7 cellular contexts compared by ENCODE assay signal in the genomic region with DNA sequence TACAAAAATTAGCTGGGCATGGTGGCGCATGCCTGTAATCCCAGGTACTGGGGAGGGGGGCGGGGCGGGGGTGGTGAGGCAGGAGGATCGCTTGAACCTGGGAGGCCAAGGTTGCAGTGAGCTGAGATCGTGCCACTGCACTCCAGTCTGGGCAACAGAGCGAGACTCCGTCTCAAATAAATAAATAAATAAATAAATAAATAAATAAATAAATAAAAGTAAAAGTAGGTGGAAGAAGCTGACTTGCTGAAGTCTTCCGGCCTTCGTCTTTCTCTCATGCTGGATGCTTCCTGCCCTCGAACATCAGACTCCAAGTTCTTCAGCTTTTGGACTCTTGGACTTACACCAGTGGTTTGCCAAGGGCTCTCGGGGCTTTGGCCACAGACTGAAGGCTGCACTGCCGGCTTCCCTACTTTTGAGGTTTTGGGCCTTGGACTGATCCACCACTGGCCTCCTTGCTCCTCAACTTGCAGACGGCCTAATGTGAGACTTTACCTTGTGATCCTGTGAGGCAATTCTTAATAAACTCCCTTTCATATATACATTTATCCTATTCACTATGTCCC. TPM values are rescaled to one million over a fixed set of nuclear protein-coding genes. Genes with fewer than 3 reads are reported as not detected.
A peak's percentile ranks its signal among the peaks of the same experiment; 100 is the strongest.
DNase-seq lines count a peak whose midpoint lies in the region; ATAC-seq and TF ChIP-seq lines count a peak whose summit lies in the region.
"Not testable (repeated sequence)": the region's sequence is repeated elsewhere in the genome, so short reads cannot be mapped to it uniquely, and the experiment has no call there.
"Had no signal": no experiment of that assay in that cellular context is flagged by ENCODE, and none has a peak within 500 bp of the region (broad histone marks: within the 10 kb centered on the region; RNA-seq: fewer than 3 reads in every experiment).

No MANE protein-coding gene starts in this region.

- H3K27ac Mint-ChIP-seq in T-cell: peak overlapping the region; percentile 97
- H3K27ac Mint-ChIP-seq in nephron progenitor cell: peak overlapping the region; percentile 98

- H3K27me3 ChIP-seq in brain microvascular endothelial cell (replicated peaks); right atrium auricular region; thyroid gland: not testable (repeated sequence)

- H3K27me3 Mint-ChIP-seq in T-cell; nephron progenitor cell (ENCODE audit: low read depth, poor library complexity): not testable (repeated sequence)

- not testable (repeated sequence) for ATAC-seq in T-cell (replicated peaks in 1 of 4)

- H3K27ac ChIP-seq in brain microvascular endothelial cell: not testable (repeated sequence)
- peak overlapping the region; percentile 94 to 95 for H3K27ac ChIP-seq in right atrium auricular region
- H3K27ac ChIP-seq in thyroid gland: peak overlapping the region; percentile 86 to 91 (median 89)

- not testable (repeated sequence) for H3K36me3 Mint-ChIP-seq in T-cell
- peaks cover 15% of the 10 kb centered on the region for H3K36me3 Mint-ChIP-seq in nephron progenitor cell (ENCODE audit: low read depth)

- not testable (repeated sequence) for TF ChIP-seq CTCF in GM12875 (IDR thresholded peaks at IDR 0.05; ENCODE audit: borderline replicate concordance, insufficient read depth, low read depth, low read length); brain microvascular endothelial cell (IDR thresholded peaks at IDR 0.05; ENCODE audit: low read depth, low read length, missing control alignments); right atrium auricular region (IDR thresholded peaks at IDR 0.05); nephron progenitor cell (IDR thresholded peaks at IDR 0.05); thyroid gland (IDR thresholded peaks at IDR 0.05)

- CTCF ChIA-PET in T-cell (lab: Charles Lee): interaction anchor here (0.6 to 2.5 kb wide), 9 partner anchors 8 to 1400 kb away, joined by 3 to 13 read pairs (median 3); a partner anchor contains a TSS

- H3K9me3 ChIP-seq in right atrium auricular region, thyroid gland: not testable (repeated sequence)

- H3K4me1 ChIP-seq in right atrium auricular region (peaks cover 0 to 31% of the 10 kb centered on the region in 2 donors), thyroid gland (peaks cover 4 to 13% of the 10 kb centered on the region in 2 donors)

- intact Hi-C loops in thyroid gland (cut with DNase I): not testable (repeated sequence)

- in situ Hi-C loops in brain microvascular endothelial cell (cut with HindIII; ENCODE audit: low pct_ligation_motif_present, low sequenced_read_pairs): not testable (repeated sequence)

- DNase-seq in T-cell; brain microvascular endothelial cell; right atrium auricular region (ENCODE audit: low spot score); nephron progenitor cell: not testable (repeated sequence)
- DNase-seq in thyroid gland: peak; percentile 44 to 58

- peaks cover 17% of the 10 kb centered on the region for H3K36me3 ChIP-seq in brain microvascular endothelial cell (replicated peaks)
- not testable (repeated sequence) for H3K36me3 ChIP-seq in right atrium auricular region, thyroid gland

- H3K4me3 ChIP-seq in GM12875 (ENCODE audit: low read depth, low read length) (peak overlapping the region; percentile 87), brain microvascular endothelial cell (ENCODE audit: low read depth, low read length) (peak overlapping the region; percentile 86), right atrium auricular region (peak overlapping the region; percentile 57 to 67), thyroid gland (replicated peaks in 1 of 3) (peak overlapping the region; percentile 8 to 69 (median 53))

- peaks cover 18 to 21% (median 21%) of the 10 kb centered on the region in 3 donors for H3K4me1 Mint-ChIP-seq in T-cell
- H3K4me1 Mint-ChIP-seq in nephron progenitor cell: peaks cover 23% of the 10 kb centered on the region

- H3K9me3 Mint-ChIP-seq in T-cell, nephron progenitor cell: not testable (repeated sequence)

- 51 to 58% methylated on average over 13 of the region's 13 CpGs for WGBS in thyroid gland, 2 donors

- H3K4me3 Mint-ChIP-seq in T-cell (peak overlapping the region; percentile 83 to 89 (median 89)), nephron progenitor cell (peak overlapping the region; percentile 91)

- not testable (repeated sequence) for TF ChIP-seq POLR2A in thyroid gland (IDR thresholded peaks at IDR 0.05)

- POLR2A ChIA-PET in T-cell (lab: Charles Lee): interaction anchor here in 1 of 2 donors (0.5 to 1.0 kb wide), 4 partner anchors 8 to 193 kb away, joined by 3 to 4 read pairs (median 3); a partner anchor contains a TSS

RNA-seq across cellular contexts. Expression of a gene that starts 0.6 kb away (rescaled TPM):
- total RNA-seq in T-cell (10 to 100 TPM; 29.9 to 38.4 (median 31.9) TPM), right atrium auricular region (100 to 1,000 TPM in 1 of 2 donors, 10 to 100 TPM in 1; 68.5 to 149 TPM), thyroid gland (10 to 100 TPM; 11.3 to 28.7 (median 19.7) TPM)

RNA-seq across cellular contexts. Expression of a gene that starts 8.0 kb away (rescaled TPM):
- total RNA-seq in T-cell: 10 to 100 TPM; 35.8 to 51.0 (median 43.1) TPM
- 10 to 100 TPM; 12.4 to 22.1 TPM for total RNA-seq in right atrium auricular region
- total RNA-seq in thyroid gland: 10 to 100 TPM; 15.9 to 22.3 (median 18.3) TPM

RNA-seq across cellular contexts. Expression of a gene that starts 34.0 kb away (rescaled TPM):
- total RNA-seq in T-cell (100 to 1,000 TPM; 135 to 166 (median 159) TPM), right atrium auricular region (100 to 1,000 TPM; 236 to 513 TPM), thyroid gland (100 to 1,000 TPM; 110 to 190 (median 118) TPM)

RNA-seq across cellular contexts. Expression of a gene that starts 36.3 kb away (rescaled TPM):
- 1 to 10 TPM in 1 of 5 donors, under 1 TPM in 2, not detected in 2; 0.57 to 1.4 (median 0.58) TPM for total RNA-seq in T-cell
- total RNA-seq in right atrium auricular region: not detected
- total RNA-seq in thyroid gland: not detected
- total RNA-seq: H4 had no signal

RNA-seq across cellular contexts. Expression of a gene that starts 42.0 kb away (rescaled TPM):
- total RNA-seq in T-cell: 10 to 100 TPM; 11.8 to 19.1 (median 14.0) TPM
- 10 to 100 TPM; 19.7 to 23.6 TPM for total RNA-seq in right atrium auricular region
- 10 to 100 TPM; 19.4 to 35.7 (median 31.4) TPM for total RNA-seq in thyroid gland
